In the genomic region with DNA sequence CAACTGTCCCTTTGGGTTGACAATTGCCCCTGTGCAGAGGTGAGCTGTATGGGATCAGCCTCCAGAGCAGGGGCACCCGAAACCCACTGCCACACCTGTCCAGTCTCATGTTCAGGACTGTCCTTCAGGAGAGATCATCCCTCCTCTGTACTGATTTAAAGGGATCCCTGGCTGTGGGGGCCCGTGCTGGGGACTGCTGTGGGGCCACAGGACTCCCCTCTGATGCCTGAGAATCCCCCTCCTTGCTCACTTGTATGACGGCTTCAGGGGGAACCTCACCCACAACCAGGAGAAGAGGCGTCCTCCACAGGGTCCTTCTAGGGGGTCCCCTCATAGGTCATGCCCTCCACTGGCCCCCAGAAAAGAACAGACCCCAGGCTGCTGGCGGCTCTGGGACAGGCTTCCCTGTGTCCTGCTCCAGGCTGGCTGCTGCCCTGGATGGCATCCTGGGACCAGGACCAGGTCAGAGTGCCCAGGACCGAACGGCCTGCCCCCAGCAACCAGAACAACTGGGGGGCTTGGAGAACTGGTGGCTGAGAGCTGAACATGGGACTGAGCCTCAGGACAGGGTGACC, we compare ENCODE assay signal across 24 cellular contexts.
"Had no signal": no experiment of that assay in that cellular context is flagged by ENCODE, and none has a peak within 500 bp of the region (broad histone marks: within the 10 kb centered on the region; RNA-seq: fewer than 3 reads in every experiment).

No MANE protein-coding gene starts in this region.

- ATAC-seq: activated CD4-positive, alpha-beta T cell treated with anti-CD3 and anti-CD28 coated beads for 36 hours; activated T-helper 17 cell treated with anti-CD3 and anti-CD28 coated beads, Interleukin-2, amount 50 U/mL, for 72 hours; K562; Right ventricle myocardium inferior had no signal

- DNase-seq: activated CD4-positive, alpha-beta memory T cell treated with anti-CD3 and anti-CD28 coated beads, Interleukin-2, amount 10 ng/mL, durations not matched to agents 7 days and 5 days; activated CD4-positive, alpha-beta T cell treated with anti-CD3 and anti-CD28 coated beads for 36 hours; activated CD4-positive, alpha-beta T cell treated with anti-CD3 and anti-CD28 coated beads, Interleukin-2, amount 50 U/mL, for 1 hour; activated gamma-delta T cell; activated naive CD4-positive, alpha-beta T cell treated with anti-CD3 and anti-CD28 coated beads for 36 hours; activated T-cell treated with anti-CD3 and anti-CD28 coated beads for 4 hours; activated T-cell treated with anti-CD3 and anti-CD28 coated beads, Interleukin-2, amount 50 U/mL, for 48 hours; Karpas-422; MM.1S; NCI-H1105; NCI-H1436; NCI-H1694 treated with DMSO at 0.1 percent for 48 hours; NCI-H2029 treated with DMSO at 0.1 percent for 48 hours; NCI-H345; NCI-H510A; NCI-H526 treated with DMSO at 0.1 percent for 48 hours; NCI-H82; SJCRH30; SK-N-SH; T-helper 1 cell; WERI-Rb-1 had no signal

- H3K36me3 ChIP-seq: SJCRH30, WERI-Rb-1 had no signal

- H3K27ac ChIP-seq: SJCRH30, WERI-Rb-1 had no signal

- H3K4me1 ChIP-seq: SJCRH30 had no signal

- H3K9me3 ChIP-seq: SK-N-SH had no signal

- H3K4me3 ChIP-seq: K562, SJCRH30 had no signal
